In the genomic region with DNA sequence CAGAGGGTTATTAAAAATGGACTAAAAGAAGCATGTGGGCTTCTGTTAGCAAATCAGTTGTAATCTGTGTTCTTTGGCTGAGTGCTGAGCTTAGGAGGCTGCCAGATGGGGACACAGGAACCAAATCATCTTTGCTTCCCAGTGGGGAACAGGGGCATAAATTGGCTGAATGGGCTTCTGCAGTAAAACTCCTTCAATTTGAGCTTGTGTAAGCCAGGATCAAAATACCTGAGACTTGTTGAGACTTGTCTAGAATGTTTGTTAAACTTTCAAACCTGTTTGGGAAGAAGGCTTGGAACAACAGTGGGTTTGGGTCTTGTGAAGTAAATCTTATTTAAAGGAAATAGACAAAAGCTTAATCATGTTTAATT, we compare ENCODE assay signal across 1 cellular context.
TF ChIP-seq lines count a peak whose summit lies in the region.

No MANE protein-coding gene starts in this region.

TF ChIP-seq in IMR-90, 13 proteins besides CTCF, POLR2A, EP300 and RAD21 (continued from another document):
- no peak for TF ChIP-seq CHD1 (IDR thresholded peaks at IDR 0.05; ENCODE audit: low read depth, low read length)
- TF ChIP-seq MAZ (IDR thresholded peaks at IDR 0.05; ENCODE audit: borderline replicate concordance, low read depth, low read length), result no peak
- TF ChIP-seq CEBPB (IDR thresholded peaks at IDR 0.05; ENCODE audit: low read depth, low read length), result no peak
- TF ChIP-seq USF2 (IDR thresholded peaks at IDR 0.05; ENCODE audit: low read depth, low read length), result no peak
- no peak for TF ChIP-seq SMC3 (IDR thresholded peaks at IDR 0.05; ENCODE audit: low read depth, low read length)
- TF ChIP-seq NFE2L2 (IDR thresholded peaks at IDR 0.05; ENCODE audit: low read depth, low read length), result no peak
- no peak for TF ChIP-seq MAFK (IDR thresholded peaks at IDR 0.05; ENCODE audit: low read depth, low read length)
- no peak for TF ChIP-seq FOS (IDR thresholded peaks at IDR 0.05; ENCODE audit: low read depth, low read length)
- no peak for TF ChIP-seq BHLHE40 (IDR thresholded peaks at IDR 0.05; ENCODE audit: low read depth, low read length)
- TF ChIP-seq RFX5 (IDR thresholded peaks at IDR 0.05; ENCODE audit: low read depth, low read length), result no peak
- no peak for TF ChIP-seq MXI1 (IDR thresholded peaks at IDR 0.05; ENCODE audit: borderline replicate concordance, low read depth, low read length)
- TF ChIP-seq, protein P1, sequence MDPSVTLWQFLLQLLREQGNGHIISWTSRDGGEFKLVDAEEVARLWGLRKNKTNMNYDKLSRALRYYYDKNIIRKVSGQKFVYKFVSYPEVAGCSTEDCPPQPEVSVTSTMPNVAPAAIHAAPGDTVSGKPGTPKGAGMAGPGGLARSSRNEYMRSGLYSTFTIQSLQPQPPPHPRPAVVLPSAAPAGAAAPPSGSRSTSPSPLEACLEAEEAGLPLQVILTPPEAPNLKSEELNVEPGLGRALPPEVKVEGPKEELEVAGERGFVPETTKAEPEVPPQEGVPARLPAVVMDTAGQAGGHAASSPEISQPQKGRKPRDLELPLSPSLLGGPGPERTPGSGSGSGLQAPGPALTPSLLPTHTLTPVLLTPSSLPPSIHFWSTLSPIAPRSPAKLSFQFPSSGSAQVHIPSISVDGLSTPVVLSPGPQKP (IDR thresholded peaks at IDR 0.05; ENCODE audit: borderline replicate concordance, low read depth, low read length), result no peak
